8 cellular contexts compared by ENCODE assay signal in genomic region chr1:53182111-53182593, GRCh38. TPM values are rescaled to one million over a fixed set of nuclear protein-coding genes. Genes with fewer than 3 reads are reported as not detected.
A peak's percentile ranks its signal among the peaks of the same experiment; 100 is the strongest.
DNase-seq lines count a peak whose midpoint lies in the region; ATAC-seq and TF ChIP-seq lines count a peak whose summit lies in the region.

No MANE protein-coding gene starts in this region.

- H3K27ac Mint-ChIP-seq in endothelial cell (ENCODE audit: unreplicated experiment): no peak overlapping the region

- no peaks in the 10 kb centered on the region for H3K4me1 Mint-ChIP-seq in endothelial cell (ENCODE audit: unreplicated experiment)

- no peak overlapping the region for H3K4me3 Mint-ChIP-seq in endothelial cell (ENCODE audit: unreplicated experiment)

- TF ChIP-seq CTCF in endothelial cell (IDR thresholded peaks at IDR 0.05; ENCODE audit: unreplicated experiment): peak; percentile 98

- no peaks in the 10 kb centered on the region for H3K9me3 Mint-ChIP-seq in endothelial cell (ENCODE audit: unreplicated experiment)

- H3K36me3 Mint-ChIP-seq in endothelial cell (ENCODE audit: low read depth, unreplicated experiment): no peaks in the 10 kb centered on the region

- CTCF ChIA-PET in HEK293T (lab: Yijun Ruan, JAX): interaction anchor here (0.6 to 2.0 kb wide), 8 partner anchors 9 to 1111 kb away, joined by 3 to 10 read pairs (median 4); no protein-coding TSS in a partner anchor

- H3K27me3 Mint-ChIP-seq in endothelial cell (ENCODE audit: unreplicated experiment): no peaks in the 10 kb centered on the region

- peak; percentile 80 for DNase-seq in CD1c-positive myeloid dendritic cell (ENCODE audit: extremely low spot score)
- peak; percentile 76 for DNase-seq in HEK293T (ENCODE audit: extremely low spot score)
- DNase-seq in NCI-H82 (lab: John Stamatoyannopoulos, UW): peak; percentile 90
- peak; percentile 89 for DNase-seq in activated CD8-positive, alpha-beta memory T cell treated with anti-CD3 and anti-CD28 coated beads for 24 hours
- peak; percentile 82 for DNase-seq in endothelial cell (ENCODE audit: low spot score)
- DNase-seq in midbrain (lab: John Stamatoyannopoulos, UW): peak; percentile 58
- peak; percentile 55 to 68 for DNase-seq in stimulated activated CD8-positive, alpha-beta memory T cell treated with anti-CD3 and anti-CD28 coated beads, Interleukin-4, amount 100 ng/mL, for 1 hour (ENCODE audit: low read depth in 2 of 2, low spot score in 1 of 2)

- no peak for ATAC-seq in GM19452 (IDR thresholded peaks at IDR 0.05; ENCODE audit: unreplicated experiment)

- POLR2A ChIA-PET in HEK293T (lab: Yijun Ruan, JAX): interaction anchor here (1.5 kb wide), 1 partner anchor 14 kb away, joined by 5 read pairs; the partner anchor contains the start of gene CPT2

TF ChIP-seq in HEK293T, 16 proteins besides CTCF, POLR2A, EP300 and RAD21:
- TF ChIP-seq PKNOX1 (IDR thresholded peaks at IDR 0.05) (peak; percentile 52; the same call in 1 of the 2 replicates), TARDBP (IDR thresholded peaks at IDR 0.05) (no peak)
TF ChIP-seq in HEK293T: peak in this region for 1.

RNA-seq across cellular contexts. Expression of gene CPT2, which starts 14.5 kb away (rescaled TPM):
- total RNA-seq in endothelial cell (ENCODE audit: unreplicated experiment): 17.6 TPM

RNA-seq across cellular contexts. Expression of gene CZIB, which starts 38.3 kb away (rescaled TPM):
- 65.0 TPM for total RNA-seq in endothelial cell (ENCODE audit: unreplicated experiment)

RNA-seq across cellular contexts. Expression of gene SLC1A7, which starts 39.7 kb away (rescaled TPM):
- not detected for total RNA-seq in endothelial cell (ENCODE audit: unreplicated experiment)

RNA-seq across cellular contexts. Expression of gene MAGOH, which starts 56.2 kb away (rescaled TPM):
- 57.3 TPM for total RNA-seq in endothelial cell (ENCODE audit: unreplicated experiment)
